17 cellular contexts compared by ENCODE assay signal in genomic region chr19:47580397-47580796, GRCh38. TPM values are rescaled to one million over a fixed set of nuclear protein-coding genes. Genes with fewer than 3 reads are reported as not detected.
A peak's percentile ranks its signal among the peaks of the same experiment; 100 is the strongest.
DNase-seq lines count a peak whose midpoint lies in the region; ATAC-seq and TF ChIP-seq lines count a peak whose summit lies in the region.
"Had no signal": no experiment of that assay in that cellular context is flagged by ENCODE, and none has a peak within 500 bp of the region (broad histone marks: within the 10 kb centered on the region; RNA-seq: fewer than 3 reads in every experiment).

No MANE protein-coding gene starts in this region.

- DNase-seq in activated naive CD4-positive, alpha-beta T cell treated with Interleukin-2 at 50 U/mL for 16 hours: no peak
- no peak for DNase-seq in T-cell
- no peak for DNase-seq in central memory CD8-positive, alpha-beta T cell (ENCODE audit: low spot score in 2 of 2)
- no peak for DNase-seq in substantia nigra (lab: John Stamatoyannopoulos, UW)
- DNase-seq in mesothelial cell of epicardium (ENCODE audit: low spot score in 2 of 2, unreplicated experiment in 2 of 2): no peak
- DNase-seq: CD8-positive, alpha-beta memory T cell; COR-L47; DMS 273 treated with DMSO at 0.1 percent for 48 hours; DMS53; DND-41; GM23248 had no signal

- H3K4me3 Mint-ChIP-seq in activated naive CD4-positive, alpha-beta T cell treated with anti-CD3 and anti-CD28 coated beads, Interleukin-2, amount 50 U/mL, for 24 hours: no peak overlapping the region
- H3K4me3 Mint-ChIP-seq in T-cell: no peak overlapping the region
- no peak overlapping the region for H3K4me3 Mint-ChIP-seq in central memory CD8-positive, alpha-beta T cell
- H3K4me3 Mint-ChIP-seq in mesothelial cell of epicardium: no peak overlapping the region
- H3K4me3 Mint-ChIP-seq: B cell had no signal

- H3K27ac Mint-ChIP-seq in activated naive CD4-positive, alpha-beta T cell treated with anti-CD3 and anti-CD28 coated beads, Interleukin-2, amount 50 U/mL, for 24 hours: peak overlapping the region; percentile 41
- H3K27ac Mint-ChIP-seq in T-cell: peak overlapping the region; percentile 44 to 71
- peak overlapping the region; percentile 22 for H3K27ac Mint-ChIP-seq in central memory CD8-positive, alpha-beta T cell (ENCODE audit: low read depth)
- H3K27ac Mint-ChIP-seq in mesothelial cell of epicardium: no peak overlapping the region
- H3K27ac Mint-ChIP-seq: B cell had no signal

- no peak for ATAC-seq in T-cell (replicated peaks in 1 of 4)
- no peak for ATAC-seq in central memory CD8-positive, alpha-beta T cell (replicated peaks; ENCODE audit: extremely low read depth, poor library complexity, severe bottlenecking)

- no peak overlapping the region for H3K27ac ChIP-seq in substantia nigra (ENCODE audit: low read depth, low read length, poor library complexity, severe bottlenecking)
- H3K27ac ChIP-seq: BLaER1 treated with 17β-estradiol and CSF1 and Interleukin-3, amounts not matched to agents 10 nM and 100 nM; GM23248 had no signal

- no peaks in the 10 kb centered on the region for H3K36me3 Mint-ChIP-seq in activated naive CD4-positive, alpha-beta T cell treated with anti-CD3 and anti-CD28 coated beads, Interleukin-2, amount 50 U/mL, for 24 hours
- H3K36me3 Mint-ChIP-seq in T-cell (no peaks in the 10 kb centered on the region), mesothelial cell of epicardium (no peaks in the 10 kb centered on the region)
- no peaks in the 10 kb centered on the region for H3K36me3 Mint-ChIP-seq in central memory CD8-positive, alpha-beta T cell (ENCODE audit: insufficient read depth)

- H3K9me3 Mint-ChIP-seq in activated naive CD4-positive, alpha-beta T cell treated with anti-CD3 and anti-CD28 coated beads, Interleukin-2, amount 50 U/mL, for 24 hours: no peaks in the 10 kb centered on the region
- no peaks in the 10 kb centered on the region for H3K9me3 Mint-ChIP-seq in T-cell
- no peaks in the 10 kb centered on the region for H3K9me3 Mint-ChIP-seq in central memory CD8-positive, alpha-beta T cell
- H3K9me3 Mint-ChIP-seq in mesothelial cell of epicardium: no peaks in the 10 kb centered on the region

- TF ChIP-seq CTCF in mesothelial cell of epicardium (IDR thresholded peaks at IDR 0.05; ENCODE audit: unreplicated experiment): no peak

- POLR2A ChIA-PET in T-cell (lab: Charles Lee): no interaction called here

- peaks cover 64% of the 10 kb centered on the region for H3K4me1 Mint-ChIP-seq in activated naive CD4-positive, alpha-beta T cell treated with anti-CD3 and anti-CD28 coated beads, Interleukin-2, amount 50 U/mL, for 24 hours
- H3K4me1 Mint-ChIP-seq in T-cell: peaks cover 55 to 65% (median 61%) of the 10 kb centered on the region in 3 donors
- H3K4me1 Mint-ChIP-seq in central memory CD8-positive, alpha-beta T cell: peaks cover 40% of the 10 kb centered on the region
- H3K4me1 Mint-ChIP-seq in mesothelial cell of epicardium: peaks cover 16% of the 10 kb centered on the region

- CTCF ChIA-PET in T-cell (lab: Charles Lee): no interaction called here

- H3K27me3 Mint-ChIP-seq in activated naive CD4-positive, alpha-beta T cell treated with anti-CD3 and anti-CD28 coated beads, Interleukin-2, amount 50 U/mL, for 24 hours: no peaks in the 10 kb centered on the region
- H3K27me3 Mint-ChIP-seq in T-cell (no peaks in the 10 kb centered on the region), mesothelial cell of epicardium (ENCODE audit: low read depth) (no peaks in the 10 kb centered on the region)
- no peaks in the 10 kb centered on the region for H3K27me3 Mint-ChIP-seq in central memory CD8-positive, alpha-beta T cell
- H3K27me3 Mint-ChIP-seq: CD8-positive, alpha-beta memory T cell had no signal

RNA-seq across cellular contexts. Expression of gene ZNF541, which starts 7.4 kb away (rescaled TPM):
- total RNA-seq in T-cell (1 to 10 TPM in 1 of 5 donors, under 1 TPM in 4; 0.58 to 1.1 (median 0.65) TPM), mesothelial cell of epicardium (0.13 to 0.81 TPM (median 0.18 TPM) in 3 replicates)
- total RNA-seq: A172, B cell, GM23248, H4, HT-29 had no signal

RNA-seq across cellular contexts. Expression of gene BICRA, which starts 28.5 kb away (rescaled TPM):
- 10 to 100 TPM; 31.9 to 39.3 (median 35.1) TPM for total RNA-seq in T-cell
- total RNA-seq in mesothelial cell of epicardium: 35.6 to 38.5 TPM (median 36.9 TPM) in 3 replicates
- total RNA-seq: A172 had no signal
